1 cellular context compared by ENCODE assay signal in genomic region chr19:8208710-8209110, GRCh38.
TF ChIP-seq lines count a peak whose summit lies in the region.

No MANE protein-coding gene starts in this region.

TF ChIP-seq in HEK293, 187 proteins besides CTCF, POLR2A, EP300 and RAD21 (continued from another document and continues in another):
- TF ChIP-seq PRDM2 (tag by site-specific recombination; IDR thresholded peaks at IDR 0.05; ENCODE audit: borderline replicate concordance), result no peak
- no peak for TF ChIP-seq ZNF501 (tag by site-specific recombination; IDR thresholded peaks at IDR 0.05)
- no peak for TF ChIP-seq ZNF280D (tag by site-specific recombination; IDR thresholded peaks at IDR 0.05)
- TF ChIP-seq SP3 (tag by site-specific recombination; IDR thresholded peaks at IDR 0.05), result peak; percentile 51; the same call in 1 of the 2 replicates
- no peak for TF ChIP-seq KLF9 (tag by site-specific recombination; IDR thresholded peaks at IDR 0.05; ENCODE audit: low read depth)
- no peak for TF ChIP-seq ZNF394 (tag by site-specific recombination; IDR thresholded peaks at IDR 0.05; ENCODE audit: borderline replicate concordance)
- TF ChIP-seq BCL6B (tag by site-specific recombination; IDR thresholded peaks at IDR 0.05), result no peak
- TF ChIP-seq ZNF211 (tag by site-specific recombination; IDR thresholded peaks at IDR 0.05; ENCODE audit: low read depth), result no peak
- peak; percentile 36; the same call in 1 of the 2 replicates for TF ChIP-seq ZIC2 (tag by site-specific recombination; IDR thresholded peaks at IDR 0.05)
- TF ChIP-seq, protein P1, sequence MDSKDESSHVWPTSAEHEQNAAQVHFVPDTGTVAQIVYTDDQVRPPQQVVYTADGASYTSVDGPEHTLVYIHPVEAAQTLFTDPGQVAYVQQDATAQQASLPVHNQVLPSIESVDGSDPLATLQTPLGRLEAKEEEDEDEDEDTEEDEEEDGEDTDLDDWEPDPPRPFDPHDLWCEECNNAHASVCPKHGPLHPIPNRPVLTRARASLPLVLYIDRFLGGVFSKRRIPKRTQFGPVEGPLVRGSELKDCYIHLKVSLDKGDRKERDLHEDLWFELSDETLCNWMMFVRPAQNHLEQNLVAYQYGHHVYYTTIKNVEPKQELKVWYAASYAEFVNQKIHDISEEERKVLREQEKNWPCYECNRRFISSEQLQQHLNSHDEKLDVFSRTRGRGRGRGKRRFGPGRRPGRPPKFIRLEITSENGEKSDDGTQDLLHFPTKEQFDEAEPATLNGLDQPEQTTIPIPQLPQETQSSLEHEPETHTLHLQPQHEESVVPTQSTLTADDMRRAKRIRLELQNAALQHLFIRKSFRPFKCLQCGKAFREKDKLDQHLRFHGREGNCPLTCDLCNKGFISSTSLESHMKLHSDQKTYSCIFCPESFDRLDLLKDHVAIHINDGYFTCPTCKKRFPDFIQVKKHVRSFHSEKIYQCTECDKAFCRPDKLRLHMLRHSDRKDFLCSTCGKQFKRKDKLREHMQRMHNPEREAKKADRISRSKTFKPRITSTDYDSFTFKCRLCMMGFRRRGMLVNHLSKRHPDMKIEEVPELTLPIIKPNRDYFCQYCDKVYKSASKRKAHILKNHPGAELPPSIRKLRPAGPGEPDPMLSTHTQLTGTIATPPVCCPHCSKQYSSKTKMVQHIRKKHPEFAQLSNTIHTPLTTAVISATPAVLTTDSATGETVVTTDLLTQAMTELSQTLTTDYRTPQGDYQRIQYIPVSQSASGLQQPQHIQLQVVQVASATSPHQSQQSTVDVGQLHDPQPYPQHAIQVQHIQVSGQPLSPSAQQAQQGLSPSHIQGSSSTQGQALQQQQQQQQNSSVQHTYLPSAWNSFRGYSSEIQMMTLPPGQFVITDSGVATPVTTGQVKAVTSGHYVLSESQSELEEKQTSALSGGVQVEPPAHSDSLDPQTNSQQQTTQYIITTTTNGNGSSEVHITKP (tag by site-specific recombination; IDR thresholded peaks at IDR 0.05), result no peak
- no peak for TF ChIP-seq ZNF544 (tag by site-specific recombination; IDR thresholded peaks at IDR 0.05)
- no peak for TF ChIP-seq ZNF658 (tag by site-specific recombination; IDR thresholded peaks at IDR 0.05)
- TF ChIP-seq ZFHX2 (tag by site-specific recombination; conservative IDR thresholded peaks at IDR 0.05), result 0 out of 2 replicates have a peak, but pooled peaks have one; percentile 11
- TF ChIP-seq ZNF174 (tag by site-specific recombination; IDR thresholded peaks at IDR 0.05), result no peak
- no peak for TF ChIP-seq ZNF777 (tag by site-specific recombination; IDR thresholded peaks at IDR 0.05; ENCODE audit: borderline replicate concordance)
- TF ChIP-seq ZNF362 (tag by site-specific recombination; IDR thresholded peaks at IDR 0.05), result no peak
- TF ChIP-seq ZBTB1 (tag by site-specific recombination; IDR thresholded peaks at IDR 0.05), result no peak
- TF ChIP-seq ZNF776 (tag by site-specific recombination; IDR thresholded peaks at IDR 0.05; ENCODE audit: borderline replicate concordance), result no peak
- TF ChIP-seq ZNF214 (tag by site-specific recombination; IDR thresholded peaks at IDR 0.05; ENCODE audit: borderline replicate concordance), result no peak
- 0 out of 2 replicates have a peak, but pooled peaks have one; percentile 37 for TF ChIP-seq PATZ1 (tag by site-specific recombination; IDR thresholded peaks at IDR 0.05)
- peak; percentile 65; the same call in 1 of the 2 replicates for TF ChIP-seq ZBTB10 (tag by site-specific recombination; IDR thresholded peaks at IDR 0.05)
- TF ChIP-seq, protein P2, sequence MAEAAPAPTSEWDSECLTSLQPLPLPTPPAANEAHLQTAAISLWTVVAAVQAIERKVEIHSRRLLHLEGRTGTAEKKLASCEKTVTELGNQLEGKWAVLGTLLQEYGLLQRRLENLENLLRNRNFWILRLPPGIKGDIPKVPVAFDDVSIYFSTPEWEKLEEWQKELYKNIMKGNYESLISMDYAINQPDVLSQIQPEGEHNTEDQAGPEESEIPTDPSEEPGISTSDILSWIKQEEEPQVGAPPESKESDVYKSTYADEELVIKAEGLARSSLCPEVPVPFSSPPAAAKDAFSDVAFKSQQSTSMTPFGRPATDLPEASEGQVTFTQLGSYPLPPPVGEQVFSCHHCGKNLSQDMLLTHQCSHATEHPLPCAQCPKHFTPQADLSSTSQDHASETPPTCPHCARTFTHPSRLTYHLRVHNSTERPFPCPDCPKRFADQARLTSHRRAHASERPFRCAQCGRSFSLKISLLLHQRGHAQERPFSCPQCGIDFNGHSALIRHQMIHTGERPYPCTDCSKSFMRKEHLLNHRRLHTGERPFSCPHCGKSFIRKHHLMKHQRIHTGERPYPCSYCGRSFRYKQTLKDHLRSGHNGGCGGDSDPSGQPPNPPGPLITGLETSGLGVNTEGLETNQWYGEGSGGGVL (tag by site-specific recombination; IDR thresholded peaks at IDR 0.05), result peak; percentile 42
- TF ChIP-seq ZFP37 (tag by site-specific recombination; IDR thresholded peaks at IDR 0.05), result no peak
